In the genomic region with DNA sequence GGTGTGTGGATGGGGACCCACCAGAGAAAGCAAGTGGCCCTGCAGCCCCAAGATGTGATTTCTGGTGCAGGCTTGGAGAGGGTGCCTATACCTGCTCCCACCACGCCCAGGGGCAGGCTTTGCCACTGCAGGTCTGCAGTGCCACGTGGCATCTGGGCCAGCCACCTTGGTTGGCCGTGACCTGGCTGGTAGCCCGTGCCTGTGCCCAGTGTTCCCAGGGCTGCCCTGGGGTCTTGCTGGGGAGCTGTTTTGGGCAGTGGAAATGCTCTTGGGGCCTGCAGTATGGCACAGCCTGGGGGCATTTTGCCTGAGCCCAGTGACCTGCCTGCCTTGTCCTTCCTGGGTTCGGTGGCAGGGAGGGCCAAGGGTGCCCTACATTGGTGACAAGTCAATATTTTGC, we compare ENCODE assay signal across 18 cellular contexts.
DNase-seq lines count a peak whose midpoint lies in the region; ATAC-seq and TF ChIP-seq lines count a peak whose summit lies in the region.
"Had no signal": no experiment of that assay in that cellular context is flagged by ENCODE, and none has a peak within 500 bp of the region (broad histone marks: within the 10 kb centered on the region; RNA-seq: fewer than 3 reads in every experiment).

No MANE protein-coding gene starts in this region.

- H3K4me3 Mint-ChIP-seq in chondrocyte (ENCODE audit: unreplicated experiment) = no peak overlapping the region
- H3K4me3 Mint-ChIP-seq: CD4-positive, CD25-positive, alpha-beta regulatory T cell; CD8-positive, alpha-beta memory T cell had no signal

- H3K9ac ChIP-seq in trophoblast cell (ENCODE audit: low read length) = no peak overlapping the region
- H3K9ac ChIP-seq: BLaER1 treated with 17β-estradiol and CSF1 and Interleukin-3, amounts not matched to agents 10 nM and 100 nM had no signal

- no peak overlapping the region for H2BK5ac ChIP-seq in trophoblast cell (ENCODE audit: low read depth, low read length, poor library complexity)

- no peak for ATAC-seq in Right ventricle myocardium inferior
- no peak for ATAC-seq in GM18907 (IDR thresholded peaks at IDR 0.05; ENCODE audit: unreplicated experiment)
- ATAC-seq in sciatic nerve = no peak
- ATAC-seq: GM12878 had no signal

- no peaks in the 10 kb centered on the region for H3K36me3 ChIP-seq in right atrium auricular region
- no peaks in the 10 kb centered on the region for H3K36me3 ChIP-seq in trophoblast cell (ENCODE audit: control insufficient read depth in 1 of 2, insufficient read depth in 2 of 2, low read length in 2 of 2)
- H3K36me3 ChIP-seq: BLaER1 treated with 17β-estradiol and CSF1 and Interleukin-3, amounts not matched to agents 10 nM and 100 nM; HAP-1 had no signal

- no peak overlapping the region for H4K12ac ChIP-seq in trophoblast cell (ENCODE audit: low read depth, low read length)

- no peak overlapping the region for H2AFZ ChIP-seq in trophoblast cell (ENCODE audit: insufficient read depth, low read length, poor library complexity)

- no peaks in the 10 kb centered on the region for H3K4me1 ChIP-seq in right atrium auricular region
- H3K4me1 ChIP-seq in trophoblast cell (ENCODE audit: control insufficient read depth in 1 of 2, insufficient read depth in 2 of 2, low read length in 2 of 2) = no peaks in the 10 kb centered on the region
- H3K4me1 ChIP-seq: BLaER1 treated with 17β-estradiol and CSF1 and Interleukin-3, amounts not matched to agents 10 nM and 100 nM; HAP-1 had no signal

- intact Hi-C loops in Right ventricle myocardium inferior (cut with DNase I) = no loop called here
- intact Hi-C loops in sciatic nerve (cut with DNase I) = no loop called here

- H3K9me3 ChIP-seq in right atrium auricular region (no peaks in the 10 kb centered on the region), trophoblast cell (ENCODE audit: insufficient read depth, low read depth, low read length) (peaks cover 93% of the 10 kb centered on the region)
- H3K9me3 ChIP-seq: HAP-1 had no signal

- no CpG with 5 or more reads among the region's 5 CpGs for WGBS in trophoblast cell (ENCODE audit: extremely low coverage, insufficient coverage, insufficient read length)

- TF ChIP-seq CTCF in right atrium auricular region (IDR thresholded peaks at IDR 0.05) (no peak), chondrocyte (IDR thresholded peaks at IDR 0.05) (no peak)

- H2AK5ac ChIP-seq in trophoblast cell (ENCODE audit: low read length) = no peak overlapping the region

- DNase-seq in Right ventricle myocardium inferior (ENCODE audit: missing footprints) (peak; percentile 50), right atrium auricular region (ENCODE audit: low spot score) (no peak), chondrocyte (ENCODE audit: low spot score) (peak; percentile 71), trophoblast cell (no peak), sciatic nerve (ENCODE audit: low spot score) (no peak), OCI-M1 (lab: John Stamatoyannopoulos, UW) (no peak)
- DNase-seq: 8988T; CD4-positive, CD25-positive, alpha-beta regulatory T cell; COR-L47; DMS 273 treated with DMSO at 0.1 percent for 48 hours; DMS53; DND-41; EL had no signal

- H3K79me1 ChIP-seq in trophoblast cell (ENCODE audit: low read length) = no peaks in the 10 kb centered on the region

- H3K18ac ChIP-seq in trophoblast cell (ENCODE audit: low read length) = no peak overlapping the region

- no peak overlapping the region for H4K91ac ChIP-seq in trophoblast cell (ENCODE audit: low read depth, low read length)

- no peak overlapping the region for H3K27ac Mint-ChIP-seq in chondrocyte (ENCODE audit: unreplicated experiment)
- H3K27ac Mint-ChIP-seq: CD4-positive, CD25-positive, alpha-beta regulatory T cell; CD8-positive, alpha-beta memory T cell had no signal

- no peak overlapping the region for H3K23ac ChIP-seq in trophoblast cell (ENCODE audit: low read length)

- no peak overlapping the region for H3K4ac ChIP-seq in trophoblast cell (ENCODE audit: low read depth, low read length)

- H3K4me3 ChIP-seq in right atrium auricular region = no peak overlapping the region
- H3K4me3 ChIP-seq in trophoblast cell (ENCODE audit: low read depth, low read length) = peak overlapping the region; percentile 9
- H3K4me3 ChIP-seq: BLaER1 treated with 17β-estradiol and CSF1 and Interleukin-3, amounts not matched to agents 10 nM and 100 nM; GM12878; HAP-1 had no signal

- no peaks in the 10 kb centered on the region for H3K79me2 ChIP-seq in trophoblast cell (ENCODE audit: control insufficient read depth, insufficient read depth, low read length, poor library complexity)

- no peak overlapping the region for H3K14ac ChIP-seq in trophoblast cell (ENCODE audit: low read length)

- H3K27me3 ChIP-seq in right atrium auricular region (no peaks in the 10 kb centered on the region), trophoblast cell (ENCODE audit: insufficient read depth, low read length) (no peaks in the 10 kb centered on the region)
- H3K27me3 ChIP-seq: BLaER1 treated with 17β-estradiol and CSF1 and Interleukin-3, amounts not matched to agents 10 nM and 100 nM had no signal

- no peak overlapping the region for H2BK120ac ChIP-seq in trophoblast cell (ENCODE audit: insufficient read depth, low read length, poor library complexity)

- no peak overlapping the region for H3K4me2 ChIP-seq in trophoblast cell (ENCODE audit: low read length)
- H3K4me2 ChIP-seq: BLaER1 treated with 17β-estradiol and CSF1 and Interleukin-3, amounts not matched to agents 10 nM and 100 nM had no signal

- H3K4me1 Mint-ChIP-seq in chondrocyte (ENCODE audit: low read depth) = no peaks in the 10 kb centered on the region
- H3K4me1 Mint-ChIP-seq: CD4-positive, CD25-positive, alpha-beta regulatory T cell; CD8-positive, alpha-beta memory T cell had no signal

- peaks cover 3% of the 10 kb centered on the region for H3K36me3 Mint-ChIP-seq in chondrocyte (ENCODE audit: low read depth)
- H3K36me3 Mint-ChIP-seq: CD4-positive, CD25-positive, alpha-beta regulatory T cell; CD8-positive, alpha-beta memory T cell had no signal

- H3K27ac ChIP-seq in right atrium auricular region = no peak overlapping the region
- no peak overlapping the region for H3K27ac ChIP-seq in trophoblast cell (ENCODE audit: low read depth, low read length)
- H3K27ac ChIP-seq: BLaER1 treated with 17β-estradiol and CSF1 and Interleukin-3, amounts not matched to agents 10 nM and 100 nM had no signal

- no peaks in the 10 kb centered on the region for H3K27me3 Mint-ChIP-seq in chondrocyte (ENCODE audit: low read depth)
- H3K27me3 Mint-ChIP-seq: CD4-positive, CD25-positive, alpha-beta regulatory T cell had no signal

- H4K8ac ChIP-seq in trophoblast cell (ENCODE audit: low read depth, low read length) = no peak overlapping the region

- peaks cover 34% of the 10 kb centered on the region for H3K9me3 Mint-ChIP-seq in chondrocyte (ENCODE audit: low read depth)

- H2BK12ac ChIP-seq in trophoblast cell (ENCODE audit: low read length) = no peak overlapping the region

Comparison
In these comparisons a context has a peak if more than half of its experiments do, and no peak if none do; other contexts are left out.
1. DNase-seq: peak in Right ventricle myocardium inferior (single experiment) and chondrocyte (single experiment); none in right atrium auricular region (single experiment), trophoblast cell (0 of 2), sciatic nerve (single experiment) and OCI-M1 (single experiment).